20 cellular contexts compared by ENCODE assay signal in genomic region chr21:46046471-46046870, GRCh38. TPM values are rescaled to one million over a fixed set of nuclear protein-coding genes. Genes with fewer than 3 reads are reported as not detected.
DNase-seq lines count a peak whose midpoint lies in the region; ATAC-seq, FAIRE-seq and TF ChIP-seq lines count a peak whose summit lies in the region.
"Had no signal": no experiment of that assay in that cellular context is flagged by ENCODE, and none has a peak within 500 bp of the region (broad histone marks: within the 10 kb centered on the region; RNA-seq: fewer than 3 reads in every experiment).

No MANE protein-coding gene starts in this region.

- no peak overlapping the region for H3K9ac ChIP-seq in K562 (ENCODE audit: insufficient read depth in 1 of 2, low read depth in 2 of 2, low read length in 2 of 2)

- H3K4me3 Mint-ChIP-seq in activated CD8-positive, alpha-beta T cell treated with anti-CD3 and anti-CD28 coated beads for 36 hours: no peak overlapping the region
- H3K4me3 Mint-ChIP-seq: CD4-positive, CD25-positive, alpha-beta regulatory T cell; GM23338 had no signal

- in situ Hi-C loops in K562 (cut with MboI): no loop called here

- intact Hi-C loops in left ventricle myocardium superior (cut with micrococcal nuclease) (no loop called here), Right ventricle myocardium inferior (cut with DNase I) (loop anchor here (10.0 kb wide), 1 partner anchor 48 kb away; the partner anchor contains the start of gene COL6A2), K562 (cut with micrococcal nuclease) (loop anchor here (10.0 kb wide), 1 partner anchor 72 kb away; no protein-coding TSS in a partner anchor)
- intact Hi-C loops in activated CD8-positive, alpha-beta T cell treated with anti-CD3 and anti-CD28 coated beads for 36 hours (cut with micrococcal nuclease): no loop called here

- peak; percentile 22 for DNase-seq in left ventricle myocardium superior
- no peak for DNase-seq in Right ventricle myocardium inferior (ENCODE audit: missing footprints)
- no peak for DNase-seq in K562 (ENCODE audit: extremely low read depth in 1 of 4, low spot score in 3 of 4)
- DNase-seq in omental fat pad (ENCODE audit: low spot score): peak; percentile 18
- DNase-seq in ureter (ENCODE audit: low spot score): peak; percentile 36
- no peak for DNase-seq in DMS 273 (lab: John Stamatoyannopoulos, UW; ENCODE audit: unreplicated experiment)
- no peak for DNase-seq in D341Med (ENCODE audit: low spot score)
- no peak for DNase-seq in activated CD8-positive, alpha-beta T cell treated with anti-CD3 and anti-CD28 coated beads for 36 hours
- DNase-seq: Calu3; CD4-positive, CD25-positive, alpha-beta regulatory T cell; DMS79 treated with DMSO at 0.1 percent for 48 hours; MG63; NCI-H1930; NCI-H510A; NCI-H82; Right ventricle myocardium superior had no signal

- H3K27ac Mint-ChIP-seq in activated CD8-positive, alpha-beta T cell treated with anti-CD3 and anti-CD28 coated beads for 36 hours: no peak overlapping the region
- H3K27ac Mint-ChIP-seq: CD4-positive, CD25-positive, alpha-beta regulatory T cell; GM23338 had no signal

- H3K36me3 ChIP-seq in K562 (ENCODE audit: control insufficient read depth, insufficient read depth, low read length): no peaks in the 10 kb centered on the region
- H3K36me3 ChIP-seq: MG63 had no signal

- no peak for TF ChIP-seq CTCF in K562 (IDR thresholded peaks at IDR 0.05 in 2 of 3, conservative IDR thresholded peaks at IDR 0.05 in 1 of 3; ENCODE audit: insufficient read depth in 2 of 3, low read depth in 1 of 3, low read length in 3 of 3)
- no peak for TF ChIP-seq CTCF in omental fat pad (IDR thresholded peaks at IDR 0.05)
- TF ChIP-seq CTCF in activated CD8-positive, alpha-beta T cell treated with anti-CD3 and anti-CD28 coated beads for 36 hours (IDR thresholded peaks at IDR 0.05): no peak

- H3K36me3 Mint-ChIP-seq in activated CD8-positive, alpha-beta T cell treated with anti-CD3 and anti-CD28 coated beads for 36 hours (ENCODE audit: low read depth): no peaks in the 10 kb centered on the region
- H3K36me3 Mint-ChIP-seq: CD4-positive, CD25-positive, alpha-beta regulatory T cell had no signal

- peaks cover 3% of the 10 kb centered on the region for H3K27me3 Mint-ChIP-seq in activated CD8-positive, alpha-beta T cell treated with anti-CD3 and anti-CD28 coated beads for 36 hours
- H3K27me3 Mint-ChIP-seq: CD4-positive, CD25-positive, alpha-beta regulatory T cell had no signal

- ATAC-seq in left ventricle myocardium superior: no peak
- ATAC-seq in Right ventricle myocardium inferior: no peak
- peak; percentile 38; the same call in 2 of the 3 replicates for ATAC-seq in K562
- ATAC-seq in omental fat pad (ENCODE audit: low FRiP score): no peak
- ATAC-seq in activated CD8-positive, alpha-beta T cell treated with anti-CD3 and anti-CD28 coated beads for 36 hours: no peak
- ATAC-seq: GM23338 had no signal

- H3K79me2 ChIP-seq in K562 (ENCODE audit: control insufficient read depth, insufficient read depth, low read length): no peaks in the 10 kb centered on the region

- no peaks in the 10 kb centered on the region for H3K9me3 ChIP-seq in K562 (replicated peaks; ENCODE audit: control insufficient read depth, insufficient read depth, low read depth, low read length)
- H3K9me3 ChIP-seq: MG63 had no signal

- 28% methylated on average over 12 of the region's 12 CpGs for WGBS in K562 (ENCODE audit: insufficient coverage, low coverage, missing lambda C conversion rate)

- no peaks in the 10 kb centered on the region for H3K4me1 Mint-ChIP-seq in activated CD8-positive, alpha-beta T cell treated with anti-CD3 and anti-CD28 coated beads for 36 hours (ENCODE audit: low read depth)
- H3K4me1 Mint-ChIP-seq: CD4-positive, CD25-positive, alpha-beta regulatory T cell had no signal

- H3K4me2 ChIP-seq in K562 (ENCODE audit: insufficient read depth, low read length): no peak overlapping the region
- H3K4me2 ChIP-seq: GM23338 had no signal

- CTCF ChIA-PET in K562 (lab: Yijun Ruan, JAX; ENCODE audit: low intra/inter-chr PET ratio): no interaction called here
- CTCF ChIA-PET in activated CD8-positive, alpha-beta T cell treated with anti-CD3 and anti-CD28 coated beads for 36 hours (lab: Charles Lee): no interaction called here

- H3K9me1 ChIP-seq in K562 (ENCODE audit: control insufficient read depth, insufficient read depth, low read length): no peaks in the 10 kb centered on the region

- no peak for TF ChIP-seq POLR2A in K562 (conservative IDR thresholded peaks at IDR 0.05)

- peaks cover 4 to 21% of the 10 kb centered on the region in 2 experiments; a peak in 3 of 5 replicates for H3K27me3 ChIP-seq in K562 (ENCODE audit: control insufficient read depth in 2 of 2, insufficient read depth in 2 of 2, low read length in 2 of 2)
- H3K27me3 ChIP-seq: MG63 had no signal

- no peak overlapping the region for H2AFZ ChIP-seq in K562 (ENCODE audit: low read depth, low read length)
- H2AFZ ChIP-seq: GM23338 had no signal

- H3K4me3 ChIP-seq in K562: no peak overlapping the region
- H3K4me3 ChIP-seq: GM23338, MG63 had no signal

- peaks cover 0 to 14% of the 10 kb centered on the region in 2 experiments; a peak in 1 of 5 replicates for H3K4me1 ChIP-seq in K562 (replicated peaks in 1 of 2; ENCODE audit: control insufficient read depth in 2 of 2, insufficient read depth in 2 of 2, low read length in 2 of 2)

- POLR2A ChIA-PET in K562 (lab: Yijun Ruan, JAX): interaction anchor here (0.5 to 1.4 kb wide), 3 partner anchors 16 to 35 kb away, joined by 3 to 4 read pairs (median 3); no protein-coding TSS in a partner anchor
- POLR2A ChIA-PET in activated CD8-positive, alpha-beta T cell treated with anti-CD3 and anti-CD28 coated beads for 36 hours (lab: Charles Lee): no interaction called here

- TF ChIP-seq EP300 in K562 (IDR thresholded peaks at IDR 0.05; ENCODE audit: low read length): no peak

- no peaks in the 10 kb centered on the region for H3K9me3 Mint-ChIP-seq in activated CD8-positive, alpha-beta T cell treated with anti-CD3 and anti-CD28 coated beads for 36 hours

- no TSS peak for BruUV-seq in K562 (replicated peaks; lab: Mats Ljungman, UMichigan)

- H4K20me1 ChIP-seq in K562 (replicated peaks; ENCODE audit: control insufficient read depth, insufficient read depth, low read length): no peaks in the 10 kb centered on the region

- TF ChIP-seq RAD21 in K562 (CRISPR knock-in tag; conservative IDR thresholded peaks at IDR 0.05 in 1 of 2, IDR thresholded peaks at IDR 0.05 in 1 of 2): no peak

- no peak overlapping the region for H3K27ac ChIP-seq in K562 (ENCODE audit: extremely low read depth, low read depth, low read length)

- FAIRE-seq in K562 (lab: Jason Lieb, UNC): no peak
- FAIRE-seq: G401.6, GM12891, GM19239 had no signal

TF ChIP-seq in K562, 482 proteins besides CTCF, POLR2A, EP300 and RAD21 (continues in another document):
- no peak for TF ChIP-seq SMAD1 (IDR thresholded peaks at IDR 0.05; ENCODE audit: low read depth, low read length, partially characterized antibody)
- no peak for TF ChIP-seq POLR2AphosphoS2 (IDR thresholded peaks at IDR 0.05; ENCODE audit: low read length)
- TF ChIP-seq HOXB6 (CRISPR knock-in tag; IDR thresholded peaks at IDR 0.05; ENCODE audit: borderline replicate concordance): no peak
- no peak for TF ChIP-seq STAG1 (CRISPR knock-in tag; IDR thresholded peaks at IDR 0.05; ENCODE audit: borderline replicate concordance)
- no peak for TF ChIP-seq ETV1 (tag; conservative IDR thresholded peaks at IDR 0.05; ENCODE audit: low read depth)
- no peak for TF ChIP-seq HNRNPH1 (optimal IDR thresholded peaks at IDR 0.05; ENCODE audit: low read depth, low read length)
- TF ChIP-seq MXD1 (CRISPR knock-in tag; IDR thresholded peaks at IDR 0.05; ENCODE audit: borderline replicate concordance, poor library complexity, severe bottlenecking): no peak
- no peak for TF ChIP-seq SMARCA4 (IDR thresholded peaks at IDR 0.05)
- TF ChIP-seq NR2F6 (CRISPR knock-in tag; IDR thresholded peaks at IDR 0.05): no peak
- TF ChIP-seq ZNF232 (CRISPR knock-in tag; IDR thresholded peaks at IDR 0.05): no peak
- no peak for TF ChIP-seq FOXP1 (CRISPR knock-in tag; IDR thresholded peaks at IDR 0.05)
- TF ChIP-seq ZNF274 (IDR thresholded peaks at IDR 0.05; ENCODE audit: borderline replicate concordance, low read depth, low read length): no peak
- no peak for TF ChIP-seq CSDE1 (IDR thresholded peaks at IDR 0.05)
- TF ChIP-seq TOE1 (IDR thresholded peaks at IDR 0.05; ENCODE audit: borderline replicate concordance): no peak
- TF ChIP-seq TOE1 (CRISPR knock-in tag; IDR thresholded peaks at IDR 0.05; ENCODE audit: borderline replicate concordance, low read depth): no peak
- TF ChIP-seq ZBTB7A (IDR thresholded peaks at IDR 0.05; ENCODE audit: borderline replicate concordance, control insufficient read depth, low read depth, low read length): no peak

RNA-seq across cellular contexts. Expression of gene COL6A2, which starts 51.4 kb away (rescaled TPM):
- total RNA-seq in left ventricle myocardium superior (196 TPM), Right ventricle myocardium inferior (254 TPM), K562 (2014; rRNA removed) (0.41 and 0.45 TPM in 2 replicates), K562 (2014; rRNA removed; fragmentation: Illumina TruSeq; extraction: Trizol) (not detected in 2 replicates), K562 (2015; rRNA removed; fragmentation: Illumina TruSeq; extraction: Trizol) (0.07 and 0.11 TPM in 2 replicates), K562 (2021) (1.1 and 1.3 TPM in 2 replicates), omental fat pad (1,000 to 10,000 TPM in 1 of 4 donors, 100 to 1,000 TPM in 3; 480 to 1,153 (median 616) TPM), ureter (357 TPM)
- 3.1 and 5.2 TPM in 2 replicates for total RNA-seq in K562 (2011; cell fraction: chromatin; rRNA removed; ENCODE audit: low replicate concordance)
- 4.2 and 5.5 TPM in 2 replicates for total RNA-seq in K562 (2011; cell fraction: nucleolus; rRNA removed)
- total RNA-seq in K562 (2011; cell fraction: nucleoplasm; rRNA removed): 1.4 and 2.1 TPM in 2 replicates
- polyA plus RNA-seq in K562 (2011; rRNA removed) (0.18 and 0.41 TPM in 2 replicates), K562 (2014; fragmentation: Illumina TruSeq; extraction: Trizol) (0.07 and 0.17 TPM in 2 replicates), K562 (2014; fragmentation: Nextera tagmentation; extraction: Ambion mirVana) (not detected), K562 (2014; rRNA removed) (0.29 and 0.47 TPM in 2 replicates)
- 0.12 and 0.30 TPM in 2 replicates for polyA plus RNA-seq in K562 (2011; cell fraction: cytosol; rRNA removed)
- 0.83 and 1.8 TPM in 2 replicates for polyA plus RNA-seq in K562 (2011; cell fraction: nucleus; rRNA removed)
- 0.35 and 8.2 TPM in 2 replicates for polyA plus RNA-seq in K562 (2012)
- polyA minus RNA-seq in K562 (2011; rRNA and poly(A)+ RNA removed): 0.18 and 0.36 TPM in 2 replicates
- polyA minus RNA-seq in K562 (2011; cell fraction: cytosol; rRNA and poly(A)+ RNA removed): 0.64 and 1.4 TPM in 2 replicates
- 0.67 and 1.2 TPM in 2 replicates for polyA minus RNA-seq in K562 (2011; cell fraction: nucleus; rRNA and poly(A)+ RNA removed)
- 10 to 100 TPM; 25.0 to 25.3 TPM for total RNA-seq in activated CD8-positive, alpha-beta T cell treated with anti-CD3 and anti-CD28 coated beads for 36 hours

Comparison
In these comparisons a context has a peak if more than half of its experiments do, and no peak if none do; other contexts are left out.
1. DNase-seq: peak in left ventricle myocardium superior (single experiment), omental fat pad (single experiment) and ureter (single experiment); none in Right ventricle myocardium inferior (single experiment), K562 (0 of 4), DMS 273 (single experiment), D341Med (single experiment) and activated CD8-positive, alpha-beta T cell treated with anti-CD3 and anti-CD28 coated beads for 36 hours (single experiment).
2. intact Hi-C loops: an anchor here in Right ventricle myocardium inferior (10.0 kb wide) and K562 (10.0 kb wide); none called in left ventricle myocardium superior and activated CD8-positive, alpha-beta T cell treated with anti-CD3 and anti-CD28 coated beads for 36 hours.